In the genomic region with DNA sequence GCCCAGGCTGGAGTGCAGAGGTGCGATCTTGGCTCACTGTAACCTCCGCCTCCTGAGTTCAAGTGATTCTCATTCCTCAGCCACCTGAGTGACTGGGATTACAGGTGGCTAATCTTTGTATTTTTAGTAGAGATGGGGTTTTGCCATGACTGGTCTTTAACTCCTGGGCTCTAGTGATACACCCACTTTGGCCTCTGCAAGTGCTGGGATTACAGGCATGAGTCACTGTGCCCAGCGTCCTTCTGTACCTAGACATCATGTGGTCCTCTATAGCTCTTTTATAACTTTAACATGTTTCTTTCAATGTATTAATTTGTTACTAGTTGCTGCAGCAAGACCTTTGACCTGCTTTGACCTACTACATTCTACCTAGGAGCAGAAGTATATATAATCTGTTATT, we compare ENCODE assay signal across 19 cellular contexts. TPM values are rescaled to one million over a fixed set of nuclear protein-coding genes. Genes with fewer than 3 reads are reported as not detected.
DNase-seq lines count a peak whose midpoint lies in the region; ATAC-seq and TF ChIP-seq lines count a peak whose summit lies in the region.
"Had no signal": no experiment of that assay in that cellular context is flagged by ENCODE, and none has a peak within 500 bp of the region (broad histone marks: within the 10 kb centered on the region; RNA-seq: fewer than 3 reads in every experiment).

No MANE protein-coding gene starts in this region.

- TF ChIP-seq CTCF in astrocyte of the spinal cord (IDR thresholded peaks at IDR 0.05; ENCODE audit: low read depth, low read length) (no peak), foreskin keratinocyte (conservative IDR thresholded peaks at IDR 0.05) (no peak), tibial artery (IDR thresholded peaks at IDR 0.05) (no peak)

- intact Hi-C loops in tibial artery (cut with DNase I; ENCODE audit: low total_unique reads), result no loop called here

- H3K9me3 ChIP-seq in tibial artery, result no peaks in the 10 kb centered on the region
- H3K9me3 ChIP-seq: BLaER1, psoas muscle had no signal

- H3K4me1 ChIP-seq in foreskin keratinocyte (peaks cover 5% of the 10 kb centered on the region), tibial artery (peaks cover 0 to 64% (median 23%) of the 10 kb centered on the region in 4 donors)
- H3K4me1 ChIP-seq: BLaER1, psoas muscle had no signal

- DNase-seq in NCI-H82 (lab: John Stamatoyannopoulos, UW), result peak; percentile 14
- no peak for DNase-seq in NCI-H82 treated with DMSO at 0.1 percent for 48 hours (lab: John Stamatoyannopoulos, UW; ENCODE audit: unreplicated experiment)
- peak; percentile 30 for DNase-seq in astrocyte of the spinal cord (ENCODE audit: low read depth, low spot score)
- DNase-seq in foreskin keratinocyte, result peak in 1 of 2 donors; percentile 22
- DNase-seq in tibial artery, result no peak
- DNase-seq in retina, result no peak
- DNase-seq in NAMALWA (ENCODE audit: low spot score), result no peak
- DNase-seq: activated naive CD4-positive, alpha-beta T cell treated with Interleukin-2 at 50 U/mL for 16 hours; NCI-H1436; NCI-H2227 treated with DMSO at 0.1 percent for 48 hours; nephron progenitor cell; psoas muscle; Right ventricle myocardium superior; T-helper 1 cell had no signal

- ATAC-seq in foreskin keratinocyte, result peak; percentile 57
- ATAC-seq in HG02852 (IDR thresholded peaks at IDR 0.05; ENCODE audit: unreplicated experiment), result no peak
- ATAC-seq: psoas muscle had no signal

- H3K36me3 ChIP-seq in tibial artery, result no peaks in the 10 kb centered on the region
- H3K36me3 ChIP-seq: BLaER1 had no signal

- H3K27ac ChIP-seq in foreskin keratinocyte (no peak overlapping the region), tibial artery (peak overlapping the region; percentile 68 to 82)
- H3K27ac ChIP-seq: 22Rv1, BLaER1, epithelial cell of prostate, KMS-11, psoas muscle had no signal

- peaks cover 18% of the 10 kb centered on the region for H3K27me3 ChIP-seq in foreskin keratinocyte
- no peaks in the 10 kb centered on the region for H3K27me3 ChIP-seq in tibial artery
- H3K27me3 ChIP-seq: BLaER1 had no signal

- H3K4me3 ChIP-seq in astrocyte of the spinal cord (ENCODE audit: low read depth, low read length) (no peak overlapping the region), tibial artery (no peak overlapping the region)
- H3K4me3 ChIP-seq: BLaER1, psoas muscle had no signal

- in situ Hi-C loops in astrocyte of the spinal cord (cut with HindIII; ENCODE audit: low sequenced_read_pairs), result no loop called here

RNA-seq across cellular contexts. Expression of a gene that starts 38.7 kb away (rescaled TPM):
- 1.2 and 2.0 TPM in 2 replicates for total RNA-seq in foreskin keratinocyte
- polyA plus RNA-seq in foreskin keratinocyte, result 0.29 and 0.54 TPM in 2 replicates

Comparison
In these comparisons a context has a peak if more than half of its experiments do, and no peak if none do; other contexts are left out.
1. DNase-seq: peak in NCI-H82 (single experiment) and astrocyte of the spinal cord (single experiment); none in NCI-H82 treated with DMSO at 0.1 percent for 48 hours (single experiment), tibial artery (0 of 2), retina (single experiment) and NAMALWA (single experiment).